Comparison of ENCODE assay signal across 26 cellular contexts in the genomic region with DNA sequence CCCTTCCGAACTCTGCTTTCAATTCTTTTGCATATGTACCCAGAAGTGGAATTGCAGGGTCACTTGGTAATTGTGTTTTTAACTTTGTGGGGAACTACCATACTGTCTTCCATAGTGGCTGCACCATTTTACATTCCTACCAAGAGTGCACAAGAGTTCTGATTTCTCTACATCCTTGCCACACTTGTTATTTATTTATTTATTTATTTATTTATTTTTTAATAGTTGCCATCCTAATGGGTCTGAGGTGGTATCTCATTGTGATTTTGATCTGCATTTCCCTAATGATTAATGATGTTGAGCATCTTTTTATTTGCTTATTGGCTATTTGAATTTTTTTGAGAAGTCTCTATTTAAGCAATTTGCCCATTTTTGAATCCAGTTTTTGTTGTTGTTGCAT.
"Had no signal": no experiment of that assay in that cellular context is flagged by ENCODE, and none has a peak within 500 bp of the region (broad histone marks: within the 10 kb centered on the region; RNA-seq: fewer than 3 reads in every experiment).

No MANE protein-coding gene starts in this region.

- H3K4me1 ChIP-seq: stomach, suprapubic skin, testis, thyroid gland, tibial artery, tibial nerve, transverse colon, upper lobe of left lung, upper lobe of right lung, uterus, vagina had no signal

- ATAC-seq: stimulated activated effector memory CD8-positive, alpha-beta T cell treated with anti-CD3 and anti-CD28 coated beads, Interleukin-12 subunit alpha, Interleukin-12 subunit beta, amount 100 ng/mL, for 72 hours; stimulated activated memory B cell treated with anti-CD40 and anti-IgM and Interleukin-4, amounts not matched to agents 10 μg/mL and 1 μg/mL and 100 μg/mL, for 72 hours; stimulated activated naive B cell treated with anti-CD40 and anti-IgM and Interleukin-4, amounts not matched to agents 10 μg/mL and 1 μg/mL and 100 μg/mL, for 72 hours; stimulated activated naive CD8-positive, alpha-beta T cell treated with anti-CD3 and anti-CD28 coated beads, Interleukin-15, amount 100 ng/mL, for 72 hours; stimulated activated naive CD8-positive, alpha-beta T cell treated with anti-CD3 and anti-CD28 coated beads, Interleukin-15, Interleukin-2, amounts not matched to agents 100 U/mL and 50 U/mL, for 24 hours; upper lobe of right lung had no signal

- H3K27me3 ChIP-seq: testis, thyroid gland, tibial nerve, upper lobe of left lung, upper lobe of right lung, uterus, vagina had no signal

- H3K4me3 ChIP-seq: stomach, suprapubic skin, testis, thoracic aorta, thyroid gland, tibial artery, tibial nerve, transverse colon, upper lobe of left lung, upper lobe of right lung, uterus, vagina had no signal

- H3K36me3 ChIP-seq: stomach, suprapubic skin, thoracic aorta, thyroid gland, tibial artery, tibial nerve, transverse colon, upper lobe of left lung, upper lobe of right lung, uterus, vagina had no signal

- H3K9me3 ChIP-seq: testis, thyroid gland, upper lobe of right lung, uterus, vagina had no signal

- DNase-seq: stimulated activated CD4-positive, alpha-beta T cell treated with anti-CD3 and anti-CD28 coated beads, Interleukin-2, amount 100 ng/mL, for 48 hours; stimulated activated CD4-positive, alpha-beta T cell treated with anti-CD3 and anti-CD28 coated beads, Interleukin-4, amount 100 ng/mL, for 1 hour; stimulated activated CD4-positive, alpha-beta T cell treated with anti-CD3 and anti-CD28 coated beads, Interleukin-4, amount 100 ng/mL, for 24 hours; stimulated activated CD4-positive, alpha-beta T cell treated with anti-CD3 and anti-CD28 coated beads, Interleukin-4, amount 100 ng/mL, for 4 hours; stimulated activated CD8-positive, alpha-beta memory T cell treated with anti-CD3 and anti-CD28 coated beads, Interleukin-4, amount 100 ng/mL, for 48 hours; stimulated activated naive B cell treated with anti-CD40 and anti-IgM and Interleukin-4, amounts not matched to agents 10 μg/mL and 1 μg/mL and 100 μg/mL, for 72 hours; stimulated activated naive CD4-positive, alpha-beta T cell; stimulated activated naive CD4-positive, alpha-beta T cell treated with Interleukin-2 at 50 U/mL for 16 hours; stimulated activated naive CD8-positive, alpha-beta T cell treated with anti-CD3 and anti-CD28 coated beads, Interleukin-15, amount 100 ng/mL, for 72 hours; stimulated activated naive CD8-positive, alpha-beta T cell treated with anti-CD3 and anti-CD28 coated beads, Interleukin-15, Interleukin-2, amounts not matched to agents 100 U/mL and 50 U/mL, for 24 hours; stomach; substantia nigra; testis; thyroid gland; tibial artery; transverse colon; trophoblast cell; upper lobe of left lung; upper lobe of right lung; uterus had no signal

- H3K27ac ChIP-seq: stomach, suprapubic skin, testis, thoracic aorta, thyroid gland, tibial artery, tibial nerve, transverse colon, upper lobe of left lung, upper lobe of right lung, uterus, vagina had no signal
